In the genomic region with DNA sequence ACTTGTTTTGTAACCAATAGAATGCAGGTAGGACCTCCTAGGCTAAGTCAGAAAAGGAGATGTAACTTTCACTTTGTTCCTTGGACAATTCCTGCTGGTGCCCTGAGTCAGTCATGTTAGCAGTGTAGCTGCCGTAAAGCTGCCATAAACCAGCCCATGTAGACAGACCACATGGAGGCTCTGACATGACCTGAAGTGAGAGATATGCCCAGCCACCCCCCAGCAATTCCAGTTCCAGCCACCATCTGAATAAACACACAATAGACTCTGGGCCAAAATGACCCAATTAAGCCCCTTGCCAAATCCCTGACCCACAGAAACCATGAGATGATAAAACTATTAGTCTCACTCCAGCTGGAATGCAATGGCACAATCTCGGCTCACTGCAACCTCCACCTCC, we compare ENCODE assay signal across 3 cellular contexts.
TF ChIP-seq lines count a peak whose summit lies in the region.

No MANE protein-coding gene starts in this region.

TF ChIP-seq in HEK293T, 16 proteins besides CTCF, POLR2A, EP300 and RAD21:
- no peak for TF ChIP-seq LEF1 (IDR thresholded peaks at IDR 0.05; ENCODE audit: borderline replicate concordance)
- TF ChIP-seq, protein P1, sequence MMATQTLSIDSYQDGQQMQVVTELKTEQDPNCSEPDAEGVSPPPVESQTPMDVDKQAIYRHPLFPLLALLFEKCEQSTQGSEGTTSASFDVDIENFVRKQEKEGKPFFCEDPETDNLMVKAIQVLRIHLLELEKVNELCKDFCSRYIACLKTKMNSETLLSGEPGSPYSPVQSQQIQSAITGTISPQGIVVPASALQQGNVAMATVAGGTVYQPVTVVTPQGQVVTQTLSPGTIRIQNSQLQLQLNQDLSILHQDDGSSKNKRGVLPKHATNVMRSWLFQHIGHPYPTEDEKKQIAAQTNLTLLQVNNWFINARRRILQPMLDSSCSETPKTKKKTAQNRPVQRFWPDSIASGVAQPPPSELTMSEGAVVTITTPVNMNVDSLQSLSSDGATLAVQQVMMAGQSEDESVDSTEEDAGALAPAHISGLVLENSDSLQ (IDR thresholded peaks at IDR 0.05): peak; percentile 69
- TF ChIP-seq BHLHE40 (IDR thresholded peaks at IDR 0.05; ENCODE audit: borderline replicate concordance): no peak
- no peak for TF ChIP-seq TARDBP (IDR thresholded peaks at IDR 0.05)
- no peak for TF ChIP-seq FOXA1 (IDR thresholded peaks at IDR 0.05)
TF ChIP-seq in HEK293T: peak in this region for 1.

TF ChIP-seq in K562, 482 proteins besides CTCF, POLR2A, EP300 and RAD21 (continues in another document):
- TF ChIP-seq CHD1 (IDR thresholded peaks at IDR 0.05; ENCODE audit: low read length) (no peak), ESRRA (IDR thresholded peaks at IDR 0.05; ENCODE audit: borderline replicate concordance, low read depth) (no peak), ZNF431 (CRISPR knock-in tag; IDR thresholded peaks at IDR 0.05) (no peak), CHCHD3 (CRISPR knock-in tag; IDR thresholded peaks at IDR 0.05) (no peak), NEUROD1 (IDR thresholded peaks at IDR 0.05; ENCODE audit: borderline replicate concordance, low read depth, low read length, partially characterized antibody) (no peak), FOSL1 (tag; conservative IDR thresholded peaks at IDR 0.05) (no peak), CREM (IDR thresholded peaks at IDR 0.05; ENCODE audit: low read depth) (no peak), PTRF (tag; IDR thresholded peaks at IDR 0.05) (no peak), RNF2 (IDR thresholded peaks at IDR 0.05) (no peak), FOXP1 (CRISPR knock-in tag; IDR thresholded peaks at IDR 0.05) (no peak), RBM15 (IDR thresholded peaks at IDR 0.05; ENCODE audit: insufficient read depth, low read length) (no peak), POU5F1 (IDR thresholded peaks at IDR 0.05; ENCODE audit: borderline replicate concordance, low read depth, low read length, partially characterized antibody) (no peak), MYC (IDR thresholded peaks at IDR 0.05; ENCODE audit: low read depth, low read length) (peak; percentile 45; the same call in 1 of the 2 replicates), MYC (CRISPR knock-in tag; IDR thresholded peaks at IDR 0.05; ENCODE audit: borderline replicate concordance, low read depth) (no peak)
- TF ChIP-seq, protein P2, sequence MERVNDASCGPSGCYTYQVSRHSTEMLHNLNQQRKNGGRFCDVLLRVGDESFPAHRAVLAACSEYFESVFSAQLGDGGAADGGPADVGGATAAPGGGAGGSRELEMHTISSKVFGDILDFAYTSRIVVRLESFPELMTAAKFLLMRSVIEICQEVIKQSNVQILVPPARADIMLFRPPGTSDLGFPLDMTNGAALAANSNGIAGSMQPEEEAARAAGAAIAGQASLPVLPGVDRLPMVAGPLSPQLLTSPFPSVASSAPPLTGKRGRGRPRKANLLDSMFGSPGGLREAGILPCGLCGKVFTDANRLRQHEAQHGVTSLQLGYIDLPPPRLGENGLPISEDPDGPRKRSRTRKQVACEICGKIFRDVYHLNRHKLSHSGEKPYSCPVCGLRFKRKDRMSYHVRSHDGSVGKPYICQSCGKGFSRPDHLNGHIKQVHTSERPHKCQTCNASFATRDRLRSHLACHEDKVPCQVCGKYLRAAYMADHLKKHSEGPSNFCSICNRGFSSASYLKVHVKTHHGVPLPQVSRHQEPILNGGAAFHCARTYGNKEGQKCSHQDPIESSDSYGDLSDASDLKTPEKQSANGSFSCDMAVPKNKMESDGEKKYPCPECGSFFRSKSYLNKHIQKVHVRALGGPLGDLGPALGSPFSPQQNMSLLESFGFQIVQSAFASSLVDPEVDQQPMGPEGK (CRISPR knock-in tag; IDR thresholded peaks at IDR 0.05; ENCODE audit: borderline replicate concordance): no peak
- TF ChIP-seq, protein P3, sequence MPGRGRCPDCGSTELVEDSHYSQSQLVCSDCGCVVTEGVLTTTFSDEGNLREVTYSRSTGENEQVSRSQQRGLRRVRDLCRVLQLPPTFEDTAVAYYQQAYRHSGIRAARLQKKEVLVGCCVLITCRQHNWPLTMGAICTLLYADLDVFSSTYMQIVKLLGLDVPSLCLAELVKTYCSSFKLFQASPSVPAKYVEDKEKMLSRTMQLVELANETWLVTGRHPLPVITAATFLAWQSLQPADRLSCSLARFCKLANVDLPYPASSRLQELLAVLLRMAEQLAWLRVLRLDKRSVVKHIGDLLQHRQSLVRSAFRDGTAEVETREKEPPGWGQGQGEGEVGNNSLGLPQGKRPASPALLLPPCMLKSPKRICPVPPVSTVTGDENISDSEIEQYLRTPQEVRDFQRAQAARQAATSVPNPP (IDR thresholded peaks at IDR 0.05; ENCODE audit: borderline replicate concordance, insufficient read depth, insufficient read length): no peak
- TF ChIP-seq, protein P4, sequence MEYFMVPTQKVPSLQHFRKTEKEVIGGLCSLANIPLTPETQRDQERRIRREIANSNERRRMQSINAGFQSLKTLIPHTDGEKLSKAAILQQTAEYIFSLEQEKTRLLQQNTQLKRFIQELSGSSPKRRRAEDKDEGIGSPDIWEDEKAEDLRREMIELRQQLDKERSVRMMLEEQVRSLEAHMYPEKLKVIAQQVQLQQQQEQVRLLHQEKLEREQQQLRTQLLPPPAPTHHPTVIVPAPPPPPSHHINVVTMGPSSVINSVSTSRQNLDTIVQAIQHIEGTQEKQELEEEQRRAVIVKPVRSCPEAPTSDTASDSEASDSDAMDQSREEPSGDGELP (CRISPR knock-in tag; IDR thresholded peaks at IDR 0.05; ENCODE audit: borderline replicate concordance): 0 out of 2 replicates have a peak, but pooled peaks have one; percentile 22
- TF ChIP-seq, protein P5, sequence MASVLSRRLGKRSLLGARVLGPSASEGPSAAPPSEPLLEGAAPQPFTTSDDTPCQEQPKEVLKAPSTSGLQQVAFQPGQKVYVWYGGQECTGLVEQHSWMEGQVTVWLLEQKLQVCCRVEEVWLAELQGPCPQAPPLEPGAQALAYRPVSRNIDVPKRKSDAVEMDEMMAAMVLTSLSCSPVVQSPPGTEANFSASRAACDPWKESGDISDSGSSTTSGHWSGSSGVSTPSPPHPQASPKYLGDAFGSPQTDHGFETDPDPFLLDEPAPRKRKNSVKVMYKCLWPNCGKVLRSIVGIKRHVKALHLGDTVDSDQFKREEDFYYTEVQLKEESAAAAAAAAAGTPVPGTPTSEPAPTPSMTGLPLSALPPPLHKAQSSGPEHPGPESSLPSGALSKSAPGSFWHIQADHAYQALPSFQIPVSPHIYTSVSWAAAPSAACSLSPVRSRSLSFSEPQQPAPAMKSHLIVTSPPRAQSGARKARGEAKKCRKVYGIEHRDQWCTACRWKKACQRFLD (CRISPR knock-in tag; IDR thresholded peaks at IDR 0.05): no peak
- TF ChIP-seq, protein P6, sequence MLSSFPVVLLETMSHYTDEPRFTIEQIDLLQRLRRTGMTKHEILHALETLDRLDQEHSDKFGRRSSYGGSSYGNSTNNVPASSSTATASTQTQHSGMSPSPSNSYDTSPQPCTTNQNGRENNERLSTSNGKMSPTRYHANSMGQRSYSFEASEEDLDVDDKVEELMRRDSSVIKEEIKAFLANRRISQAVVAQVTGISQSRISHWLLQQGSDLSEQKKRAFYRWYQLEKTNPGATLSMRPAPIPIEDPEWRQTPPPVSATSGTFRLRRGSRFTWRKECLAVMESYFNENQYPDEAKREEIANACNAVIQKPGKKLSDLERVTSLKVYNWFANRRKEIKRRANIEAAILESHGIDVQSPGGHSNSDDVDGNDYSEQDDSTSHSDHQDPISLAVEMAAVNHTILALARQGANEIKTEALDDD (IDR thresholded peaks at IDR 0.05): peak; percentile 48; the same call in 1 of the 2 replicates

TF ChIP-seq in HepG2, 621 proteins besides CTCF, POLR2A, EP300 and RAD21:
- TF ChIP-seq ZNF572 (CRISPR knock-in tag; IDR thresholded peaks at IDR 0.05) (0 out of 2 replicates have a peak, but pooled peaks have one; percentile 33), ZNF207 (IDR thresholded peaks at IDR 0.05; ENCODE audit: borderline replicate concordance) (no peak)
